In genomic region chr16:21283521-21284289, GRCh38 we compare ENCODE assay signal across 9 cellular contexts. TPM values are rescaled to one million over a fixed set of nuclear protein-coding genes. Genes with fewer than 3 reads are reported as not detected.
DNase-seq lines count a peak whose midpoint lies in the region; ATAC-seq and TF ChIP-seq lines count a peak whose summit lies in the region.
"Had no signal": no experiment of that assay in that cellular context is flagged by ENCODE, and none has a peak within 500 bp of the region (broad histone marks: within the 10 kb centered on the region; RNA-seq: fewer than 3 reads in every experiment).

No MANE protein-coding gene starts in this region.

- H3K4me3 ChIP-seq in left ventricle myocardium inferior (peak overlapping the region; percentile 65), skeletal muscle satellite cell (ENCODE audit: low read length) (peak overlapping the region; percentile 66)

- H3K27me3 Mint-ChIP-seq in activated B cell treated with CpG ODN at 0.5 μM for 24 hours (peaks cover 22% of the 10 kb centered on the region), natural killer cell (ENCODE audit: low read depth in 2 of 2) (peaks cover 35 to 57% of the 10 kb centered on the region in 2 donors)

- H3K9me3 ChIP-seq in left ventricle myocardium inferior (replicated peaks) (peaks cover 3% of the 10 kb centered on the region), skeletal muscle satellite cell (replicated peaks; ENCODE audit: low read length) (no peaks in the 10 kb centered on the region)

- H3K27ac Mint-ChIP-seq in activated B cell treated with CpG ODN at 0.5 μM for 24 hours: no peak overlapping the region
- no peak overlapping the region for H3K27ac Mint-ChIP-seq in natural killer cell

- ATAC-seq in HG03097 (IDR thresholded peaks at IDR 0.05; ENCODE audit: low FRiP score, unreplicated experiment) (peak; percentile 58), activated B cell treated with CpG ODN at 0.5 μM for 24 hours (ENCODE audit: low read depth) (peak; percentile 94), natural killer cell (no peak)

- peaks cover 9% of the 10 kb centered on the region for H3K9me3 Mint-ChIP-seq in activated B cell treated with CpG ODN at 0.5 μM for 24 hours
- H3K9me3 Mint-ChIP-seq in natural killer cell: peaks cover 0 to 3% of the 10 kb centered on the region in 2 donors

- H3K36me3 Mint-ChIP-seq in activated B cell treated with CpG ODN at 0.5 μM for 24 hours (ENCODE audit: low read depth): no peaks in the 10 kb centered on the region
- H3K36me3 Mint-ChIP-seq in natural killer cell: peaks cover 7% of the 10 kb centered on the region

- H3K36me3 ChIP-seq in left ventricle myocardium inferior (no peaks in the 10 kb centered on the region), skeletal muscle satellite cell (ENCODE audit: insufficient read depth, low read length) (no peaks in the 10 kb centered on the region)

- H3K4me3 Mint-ChIP-seq in activated B cell treated with CpG ODN at 0.5 μM for 24 hours (peak overlapping the region; percentile 80), natural killer cell (no peak overlapping the region)

- POLR2A ChIA-PET in activated B cell treated with CpG ODN at 0.5 μM for 24 hours (lab: Charles Lee): interaction anchor here (1.0 kb wide), 1 partner anchor 10 kb away, joined by 3 read pairs; no protein-coding TSS in a partner anchor

- no peak overlapping the region for H3K9ac ChIP-seq in skeletal muscle satellite cell (ENCODE audit: low read depth, low read length)

- DNase-seq in CD1c-positive myeloid dendritic cell (ENCODE audit: extremely low spot score) (peak; percentile 54), activated B cell treated with CpG ODN at 0.5 μM for 24 hours (peak; percentile 51), left ventricle myocardium inferior (peak; percentile 49), SHP77 (lab: John Stamatoyannopoulos, UW) (no peak), natural killer cell (no peak), OCI-M2 (lab: John Stamatoyannopoulos, UW; ENCODE audit: unreplicated experiment) (no peak)

- TF ChIP-seq CTCF in activated B cell treated with CpG ODN at 0.5 μM for 24 hours (IDR thresholded peaks at IDR 0.05) (no peak), left ventricle myocardium inferior (IDR thresholded peaks at IDR 0.05; ENCODE audit: borderline replicate concordance) (peak; percentile 66), natural killer cell (IDR thresholded peaks at IDR 0.05) (no peak)

- H3K4me1 Mint-ChIP-seq in activated B cell treated with CpG ODN at 0.5 μM for 24 hours (peaks cover 12% of the 10 kb centered on the region), natural killer cell (peaks cover 0 to 11% of the 10 kb centered on the region in 2 donors)

- H3K27ac ChIP-seq in left ventricle myocardium inferior (replicated peaks): peak overlapping the region; percentile 76

- peak overlapping the region; percentile 66 for H3K4me2 ChIP-seq in skeletal muscle satellite cell (ENCODE audit: low read length)

- intact Hi-C loops in activated B cell treated with CpG ODN at 0.5 μM for 24 hours (cut with micrococcal nuclease): loop anchor here (10.0 kb wide), 1 partner anchor 51 kb away; no protein-coding TSS in a partner anchor
- intact Hi-C loops in left ventricle myocardium inferior (cut with micrococcal nuclease): no loop called here
- intact Hi-C loops in natural killer cell (cut with micrococcal nuclease): no loop called here

- CTCF ChIA-PET in activated B cell treated with CpG ODN at 0.5 μM for 24 hours (lab: Charles Lee): interaction anchor here (0.6 to 0.7 kb wide), 2 partner anchors 18 to 95 kb away, joined by 3 read pairs; no protein-coding TSS in a partner anchor

- H3K4me1 ChIP-seq in left ventricle myocardium inferior (peaks cover 20% of the 10 kb centered on the region), skeletal muscle satellite cell (ENCODE audit: control insufficient read depth, insufficient read depth, low read length) (peaks cover 3% of the 10 kb centered on the region)

- H3K27me3 ChIP-seq in left ventricle myocardium inferior (ENCODE audit: low read depth): peaks cover 42% of the 10 kb centered on the region
- H3K27me3 ChIP-seq in skeletal muscle satellite cell (ENCODE audit: control insufficient read depth, insufficient read depth, low read length): peaks cover 54% of the 10 kb centered on the region

RNA-seq across cellular contexts. Expression of gene CRYM, which starts 5.6 kb away (rescaled TPM):
- total RNA-seq in activated B cell treated with CpG ODN at 0.5 μM for 24 hours: 4.2 and 4.5 TPM in 2 replicates
- total RNA-seq in left ventricle myocardium inferior: 147 TPM
- 0.22 and 0.25 TPM in 2 replicates for total RNA-seq in skeletal muscle satellite cell (2012; rRNA removed)
- total RNA-seq in natural killer cell: not detected

RNA-seq across cellular contexts. Expression of gene ANKS4B, which starts 50.2 kb away (rescaled TPM):
- total RNA-seq in activated B cell treated with CpG ODN at 0.5 μM for 24 hours (not detected in 2 replicates), left ventricle myocardium inferior (not detected), natural killer cell (under 1 TPM in 1 of 3 donors, not detected in 2; 0.10 TPM)
- total RNA-seq in skeletal muscle satellite cell (2012; rRNA removed): not detected in 2 replicates
- total RNA-seq: mononuclear cell had no signal

Comparison
In these comparisons a context has a peak if more than half of its experiments do, and no peak if none do; other contexts are left out.
1. DNase-seq: peak in CD1c-positive myeloid dendritic cell (single experiment), activated B cell treated with CpG ODN at 0.5 μM for 24 hours (single experiment) and left ventricle myocardium inferior (single experiment); none in SHP77 (0 of 2), natural killer cell (single experiment) and OCI-M2 (single experiment).
2. ATAC-seq: peak in HG03097 (single experiment) and activated B cell treated with CpG ODN at 0.5 μM for 24 hours (single experiment); none in natural killer cell (0 of 3).
3. RNA of gene CRYM, which starts 5.6 kb away (total RNA-seq): 147 TPM in left ventricle myocardium inferior (single experiment); 4.2 to 4.5 TPM in activated B cell treated with CpG ODN at 0.5 μM for 24 hours and not detected in natural killer cell; every median in the first group is over 10 times any median in the second.